ENCODE assay signal across 8 cellular contexts in the genomic region with DNA sequence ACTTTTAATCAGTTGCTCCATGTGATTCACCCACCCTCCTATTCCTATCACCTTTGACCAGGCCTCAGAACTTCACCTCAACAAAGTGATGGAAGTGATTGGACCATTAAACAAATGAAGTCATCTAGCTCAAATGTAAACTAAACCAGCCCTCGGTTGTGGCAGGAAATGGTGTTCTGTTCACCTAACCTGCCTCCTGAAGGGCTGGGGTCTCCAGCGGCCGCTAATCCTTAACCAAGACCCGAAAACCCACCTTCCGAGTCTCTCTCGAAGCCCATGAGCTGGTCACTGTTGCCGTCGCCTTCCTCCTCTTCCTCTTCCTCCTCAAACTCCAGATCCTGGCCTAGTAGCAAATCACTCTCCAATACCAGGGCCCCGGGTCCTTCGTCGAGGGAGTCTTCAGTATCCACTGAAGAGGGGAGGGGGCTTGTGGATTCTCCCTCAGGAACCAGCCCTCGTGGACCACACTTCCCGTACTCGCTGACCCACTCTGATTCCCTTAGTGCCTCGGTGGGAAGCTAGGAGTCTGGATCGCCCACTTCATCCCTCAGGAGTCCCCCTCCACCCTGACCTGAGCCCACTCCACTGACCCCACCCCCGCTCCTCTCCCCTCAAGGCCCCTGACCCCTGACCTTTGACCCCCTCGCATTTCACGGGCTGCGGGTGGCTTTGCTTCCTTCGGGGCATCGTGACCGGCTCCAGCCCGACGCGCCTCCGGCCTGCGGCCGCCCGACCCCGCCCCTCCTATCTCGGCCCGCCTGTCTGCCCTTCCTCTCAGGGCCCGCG. TPM values are rescaled to one million over a fixed set of nuclear protein-coding genes. Genes with fewer than 3 reads are reported as not detected.
DNase-seq lines count a peak whose midpoint lies in the region; ATAC-seq and TF ChIP-seq lines count a peak whose summit lies in the region.

No MANE protein-coding gene starts in this region.

- peak; percentile 24 for ATAC-seq in GM21529 (IDR thresholded peaks at IDR 0.05; ENCODE audit: unreplicated experiment)
- ATAC-seq in activated T-cell treated with anti-CD3 and anti-CD28 coated beads, Interleukin-2, amount 50 U/mL, for 72 hours (replicated peaks in 1 of 2) = peak; percentile 64 to 68
- no peak for ATAC-seq in GM19035 (IDR thresholded peaks at IDR 0.05; ENCODE audit: unreplicated experiment)

- H3K4me3 Mint-ChIP-seq in activated T-cell treated with anti-CD3 and anti-CD28 coated beads, Interleukin-2, amount 50 U/mL, for 72 hours = peak overlapping the region; percentile 91 to 94
- peak overlapping the region; percentile 94 for H3K4me3 Mint-ChIP-seq in neural crest cell

- H3K27ac Mint-ChIP-seq in activated T-cell treated with anti-CD3 and anti-CD28 coated beads, Interleukin-2, amount 50 U/mL, for 72 hours = peak overlapping the region; percentile 90
- peak overlapping the region; percentile 54 for H3K27ac Mint-ChIP-seq in neural crest cell (ENCODE audit: unreplicated experiment)

- H3K4me3 ChIP-seq in foreskin fibroblast (ENCODE audit: low read depth in 1 of 2, low read length in 2 of 2) = peak overlapping the region; percentile 66 to 68

- H3K36me3 Mint-ChIP-seq in activated T-cell treated with anti-CD3 and anti-CD28 coated beads, Interleukin-2, amount 50 U/mL, for 72 hours (ENCODE audit: insufficient read depth in 2 of 2) = peaks cover 3 to 23% of the 10 kb centered on the region in 2 donors
- peaks cover 22% of the 10 kb centered on the region for H3K36me3 Mint-ChIP-seq in neural crest cell (ENCODE audit: low read depth)

- in situ Hi-C loops in Caki2 (cut with HindIII; ENCODE audit: low pct_unique_long_range_greater_than_20kb, low sequenced_read_pairs) = no loop called here

- DNase-seq in Caki2 (ENCODE audit: low read depth) (peak; percentile 65), NCI-H1105 treated with DMSO at 0.1 percent for 48 hours (lab: John Stamatoyannopoulos, UW) (peak; percentile 54), foreskin fibroblast (peak; percentile 34 to 60), neural crest cell (ENCODE audit: low read depth, low spot score) (peak; percentile 71), GM10266 (ENCODE audit: extremely low spot score) (no peak)
- peak; percentile 72 to 73 for DNase-seq in activated T-cell treated with anti-CD3 and anti-CD28 coated beads, Interleukin-2, amount 50 U/mL, for 72 hours

- TF ChIP-seq CTCF in foreskin fibroblast (IDR thresholded peaks at IDR 0.05; ENCODE audit: low read depth, low read length) (no peak), neural crest cell (conservative IDR thresholded peaks at IDR 0.05) (no peak), GM10266 (IDR thresholded peaks at IDR 0.05; ENCODE audit: control insufficient read depth, insufficient read depth, low read depth, missing control alignments) (no peak)

- H3K4me1 Mint-ChIP-seq in activated T-cell treated with anti-CD3 and anti-CD28 coated beads, Interleukin-2, amount 50 U/mL, for 72 hours (ENCODE audit: low read depth) = peaks cover 34% of the 10 kb centered on the region
- H3K4me1 Mint-ChIP-seq in neural crest cell = peaks cover 26% of the 10 kb centered on the region

- no peaks in the 10 kb centered on the region for H3K27me3 Mint-ChIP-seq in activated T-cell treated with anti-CD3 and anti-CD28 coated beads, Interleukin-2, amount 50 U/mL, for 72 hours (ENCODE audit: low read depth)
- peaks cover 10% of the 10 kb centered on the region for H3K27me3 Mint-ChIP-seq in neural crest cell (ENCODE audit: low read depth)

- no peaks in the 10 kb centered on the region for H3K9me3 Mint-ChIP-seq in activated T-cell treated with anti-CD3 and anti-CD28 coated beads, Interleukin-2, amount 50 U/mL, for 72 hours
- no peaks in the 10 kb centered on the region for H3K9me3 Mint-ChIP-seq in neural crest cell

RNA-seq across cellular contexts. Expression of a gene that starts 0.5 kb away (rescaled TPM):
- 12.3 and 19.0 TPM in 2 replicates for total RNA-seq in Caki2 (2014; rRNA removed; shearing (Covaris generic); ENCODE audit: low replicate concordance)
- total RNA-seq in activated T-cell treated with anti-CD3 and anti-CD28 coated beads, Interleukin-2, amount 50 U/mL, for 72 hours = 10 to 100 TPM; 15.7 to 15.9 TPM
- total RNA-seq in neural crest cell = 26.5 and 27.9 TPM in 2 replicates

RNA-seq across cellular contexts. Expression of a gene that starts 9.6 kb away (rescaled TPM):
- 307 and 358 TPM in 2 replicates for total RNA-seq in Caki2 (2014; rRNA removed; shearing (Covaris generic); ENCODE audit: low replicate concordance)
- 10 to 100 TPM; 66.1 to 70.7 TPM for total RNA-seq in activated T-cell treated with anti-CD3 and anti-CD28 coated beads, Interleukin-2, amount 50 U/mL, for 72 hours
- 104 and 109 TPM in 2 replicates for total RNA-seq in neural crest cell

RNA-seq across cellular contexts. Expression of a gene that starts 9.9 kb away (rescaled TPM):
- 23.5 and 43.0 TPM in 2 replicates for total RNA-seq in Caki2 (2014; rRNA removed; shearing (Covaris generic); ENCODE audit: low replicate concordance)
- total RNA-seq in activated T-cell treated with anti-CD3 and anti-CD28 coated beads, Interleukin-2, amount 50 U/mL, for 72 hours = 10 to 100 TPM; 30.0 to 42.7 TPM
- total RNA-seq in neural crest cell = 72.5 TPM in 2 replicates

RNA-seq across cellular contexts. Expression of a gene that starts 23.5 kb away (rescaled TPM):
- 68.2 and 70.7 TPM in 2 replicates for total RNA-seq in Caki2 (2014; rRNA removed; shearing (Covaris generic); ENCODE audit: low replicate concordance)
- total RNA-seq in activated T-cell treated with anti-CD3 and anti-CD28 coated beads, Interleukin-2, amount 50 U/mL, for 72 hours = 10 to 100 TPM; 56.6 to 58.7 TPM
- total RNA-seq in neural crest cell = 109 and 114 TPM in 2 replicates

RNA-seq across cellular contexts. Expression of a gene that starts 29.4 kb away (rescaled TPM):
- 148 and 186 TPM in 2 replicates for total RNA-seq in Caki2 (2014; rRNA removed; shearing (Covaris generic); ENCODE audit: low replicate concordance)
- total RNA-seq in activated T-cell treated with anti-CD3 and anti-CD28 coated beads, Interleukin-2, amount 50 U/mL, for 72 hours = 100 to 1,000 TPM; 122 to 132 TPM
- 157 and 163 TPM in 2 replicates for total RNA-seq in neural crest cell
